11 cellular contexts compared by ENCODE assay signal in the genomic region with DNA sequence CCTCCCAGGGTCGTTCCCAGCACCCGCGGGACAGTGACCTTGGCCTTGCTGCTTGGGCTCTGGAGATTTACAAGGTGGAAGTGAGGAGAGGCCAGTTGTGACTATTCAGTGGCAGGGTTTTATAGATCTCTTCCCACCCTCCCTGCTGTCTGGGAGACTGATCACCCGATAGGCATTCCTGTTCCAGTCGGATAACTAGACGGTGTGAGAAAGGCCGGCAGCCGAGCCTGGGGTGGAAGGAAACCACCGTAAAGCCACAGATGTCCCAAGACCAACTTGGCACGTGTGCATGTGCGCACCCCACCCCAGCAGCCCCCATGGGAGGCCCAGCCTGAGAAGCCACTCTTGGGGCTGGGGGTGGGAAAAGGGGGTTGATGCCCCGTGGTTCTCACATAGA.
DNase-seq lines count a peak whose midpoint lies in the region; ATAC-seq lines count a peak whose summit lies in the region.
"Had no signal": no experiment of that assay in that cellular context is flagged by ENCODE, and none has a peak within 500 bp of the region (broad histone marks: within the 10 kb centered on the region; RNA-seq: fewer than 3 reads in every experiment).

No MANE protein-coding gene starts in this region.

- no peak overlapping the region for H2AFZ ChIP-seq in ACC112 (ENCODE audit: low read length, unreplicated experiment)

- ATAC-seq in esophagus mucosa (peak; percentile 6), GM19467 (IDR thresholded peaks at IDR 0.05; ENCODE audit: unreplicated experiment) (no peak), HG02798 (IDR thresholded peaks at IDR 0.05; ENCODE audit: poor library complexity, unreplicated experiment) (no peak)

- 0 out of 2 replicates have a peak, but pooled peaks cover 3% of the 10 kb centered on the region for H3K36me3 ChIP-seq in ACC112 (ENCODE audit: insufficient read depth, low read length)
- peaks cover 16% of the 10 kb centered on the region for H3K36me3 ChIP-seq in NT2/D1 (ENCODE audit: insufficient read depth, insufficient read length, low read length)

- H3K4me1 ChIP-seq in ACC112 (ENCODE audit: control insufficient read depth, insufficient read depth, low read length, unreplicated experiment) (peaks cover 45% of the 10 kb centered on the region), NT2/D1 (ENCODE audit: insufficient read depth, insufficient read length) (peaks cover 41% of the 10 kb centered on the region)

- H3K27me3 ChIP-seq in ACC112 (ENCODE audit: insufficient read depth, low read length) = no peaks in the 10 kb centered on the region
- H3K27me3 ChIP-seq in NT2/D1 (ENCODE audit: insufficient read depth, insufficient read length) = no peaks in the 10 kb centered on the region

- H3K27ac ChIP-seq in ACC112 (ENCODE audit: low read depth, low read length) = peak overlapping the region; percentile 81

- peak overlapping the region; percentile 61 for H3K9ac ChIP-seq in NT2/D1 (ENCODE audit: insufficient read length, low read depth)

- no peaks in the 10 kb centered on the region for H3K9me3 ChIP-seq in NT2/D1 (ENCODE audit: insufficient read depth, low read length)

- no peaks in the 10 kb centered on the region for H3K79me2 ChIP-seq in ACC112 (ENCODE audit: control insufficient read depth, insufficient read depth, low read length, unreplicated experiment)

- H3K4me3 ChIP-seq in ACC112 (ENCODE audit: low read depth, low read length) = peak overlapping the region; percentile 18; the same call in 1 of the 2 replicates
- H3K4me3 ChIP-seq in NT2/D1 (ENCODE audit: insufficient read length, low read depth) = no peak overlapping the region

- DNase-seq in NT2/D1 (ENCODE audit: low read depth, low spot score) (no peak), non-pigmented ciliary epithelial cell (ENCODE audit: low read depth) (peak; percentile 38), NCI-H1930 (lab: John Stamatoyannopoulos, UW) (no peak), MV-4-11 (lab: John Stamatoyannopoulos, UW) (no peak)
- DNase-seq: activated T-cell treated with anti-CD3 and anti-CD28 coated beads, Interleukin-2, amount 50 U/mL, for 1 hour; CD4-positive, alpha-beta memory T cell; SHP77 had no signal
